ENCODE assay signal across 8 cellular contexts in genomic region chr3:152202976-152203626, GRCh38.
DNase-seq lines count a peak whose midpoint lies in the region; ATAC-seq, FAIRE-seq and TF ChIP-seq lines count a peak whose summit lies in the region.

No MANE protein-coding gene starts in this region.

- no peaks in the 10 kb centered on the region for H3K27me3 ChIP-seq in PC-3 (ENCODE audit: low read length)
- H3K27me3 ChIP-seq in right cardiac atrium (ENCODE audit: control insufficient read depth, insufficient read depth): no peaks in the 10 kb centered on the region
- no peaks in the 10 kb centered on the region for H3K27me3 ChIP-seq in aorta (ENCODE audit: control insufficient read depth in 1 of 2, insufficient read depth in 2 of 2, low read length in 1 of 2)
- H3K27me3 ChIP-seq in brain microvascular endothelial cell (replicated peaks): no peaks in the 10 kb centered on the region

- 2% methylated on average over 3 of the region's 3 CpGs for whole genome bisulfite sequencing in A549 (ENCODE audit: missing lambda C conversion rate)
- 45% methylated on average over 3 of the region's 3 CpGs for WGBS in right cardiac atrium
- 0 to 4% methylated on average over 3 of the region's 3 CpGs for WGBS in aorta, 2 donors

- H3K4me1 ChIP-seq in A549 (peaks cover 28% of the 10 kb centered on the region), PC-3 (ENCODE audit: insufficient read depth, low read length) (no peaks in the 10 kb centered on the region), right cardiac atrium (ENCODE audit: control insufficient read depth, insufficient read depth, low read length) (peaks cover 2% of the 10 kb centered on the region), aorta (ENCODE audit: control insufficient read depth in 1 of 2, insufficient read depth in 2 of 2, low read length in 2 of 2) (peaks cover 3 to 4% of the 10 kb centered on the region in 2 donors)

- H3K4me2 ChIP-seq in A549 (peak overlapping the region; percentile 72), PC-3 (ENCODE audit: low read length) (no peak overlapping the region)

- no peak for TF ChIP-seq EP300 in A549 (IDR thresholded peaks at IDR 0.05)

- TF ChIP-seq RAD21 in A549 (conservative IDR thresholded peaks at IDR 0.05 in 1 of 2, IDR thresholded peaks at IDR 0.05 in 1 of 2): no peak

- no peak overlapping the region for H3K9ac ChIP-seq in PC-3 (ENCODE audit: low read length)

- in situ Hi-C loops in brain microvascular endothelial cell (cut with HindIII; ENCODE audit: low pct_ligation_motif_present, low sequenced_read_pairs): no loop called here

- no peaks in the 10 kb centered on the region for H3K9me2 ChIP-seq in PC-3 (replicated peaks; ENCODE audit: low read length)

- peak in 1 of 2 experiments; percentile 5 for DNase-seq in A549 (ENCODE audit: low read depth in 1 of 2, low spot score in 1 of 2)
- DNase-seq in PC-3: no peak
- no peak for DNase-seq in right cardiac atrium
- DNase-seq in aorta: no peak
- DNase-seq in activated CD4-positive, CD25-positive, alpha-beta regulatory T cell (lab: John Stamatoyannopoulos, UW): no peak
- no peak for DNase-seq in brain microvascular endothelial cell
- DNase-seq in hypothalamus (lab: John Stamatoyannopoulos, UW): no peak

- H3K27ac ChIP-seq in A549 (peak overlapping the region; percentile 40 to 68; a peak in 5 of 6 replicates), PC-3 (ENCODE audit: low read length) (no peak overlapping the region), right cardiac atrium (ENCODE audit: low read length) (no peak overlapping the region), aorta (ENCODE audit: low read depth in 1 of 2, low read length in 2 of 2) (peak overlapping the region; percentile 96), brain microvascular endothelial cell (no peak overlapping the region)

- POLR2A ChIA-PET in A549 (lab: Yijun Ruan, JAX): interaction anchor here (1.0 to 1.3 kb wide), 3 partner anchors 9 to 67 kb away, joined by 3 to 4 read pairs (median 4); partner anchors contain the start of gene MBNL1
- POLR2A ChIA-PET in PC-3 (lab: Charles Lee; ENCODE audit: unreplicated experiment): no interaction called here

- no peak for TF ChIP-seq POLR2A in A549 (IDR thresholded peaks at IDR 0.05; ENCODE audit: low read length)

- FAIRE-seq in A549 (lab: Jason Lieb, UNC): no peak

- ATAC-seq in A549 (peak; percentile 56 to 83; a peak in 4 of 6 replicates), GM19438 (IDR thresholded peaks at IDR 0.05; ENCODE audit: low read depth, unreplicated experiment) (peak; percentile 41), PC-3 (no peak), right cardiac atrium (peak in 1 of 2 donors; percentile 19), aorta (ENCODE audit: low FRiP score) (no peak)

- no peak for TF ChIP-seq CTCF in A549 (IDR thresholded peaks at IDR 0.05)
- no peak for TF ChIP-seq CTCF in PC-3 (conservative IDR thresholded peaks at IDR 0.05; ENCODE audit: low read depth, low read length)
- no peak for TF ChIP-seq CTCF in brain microvascular endothelial cell (IDR thresholded peaks at IDR 0.05; ENCODE audit: low read depth, low read length, missing control alignments)

- H3K36me3 ChIP-seq in PC-3 (ENCODE audit: low read depth, low read length): no peaks in the 10 kb centered on the region
- no peaks in the 10 kb centered on the region for H3K36me3 ChIP-seq in aorta (ENCODE audit: control insufficient read depth in 1 of 2, insufficient read depth in 2 of 2, low read length in 1 of 2)
- H3K36me3 ChIP-seq in brain microvascular endothelial cell (replicated peaks): no peaks in the 10 kb centered on the region

- H4K20me1 ChIP-seq in PC-3 (ENCODE audit: low read length): no peaks in the 10 kb centered on the region

- no TSS peak for BruUV-seq in PC-3 (replicated peaks; lab: Mats Ljungman, UMichigan)

- peak overlapping the region; percentile 13; the same call in 1 of the 2 replicates for H2AFZ ChIP-seq in PC-3 (ENCODE audit: low read length)

- CTCF ChIA-PET in A549 (lab: Yijun Ruan, JAX): interaction anchor here (0.5 to 1.7 kb wide), 2 partner anchors 16 to 202 kb away, joined by 3 to 4 read pairs; no protein-coding TSS in a partner anchor
- CTCF ChIA-PET in PC-3 (lab: Charles Lee): no interaction called here

- no peaks in the 10 kb centered on the region for H3K79me2 ChIP-seq in PC-3 (ENCODE audit: low read length)

- H3K9me3 ChIP-seq in A549 (no peaks in the 10 kb centered on the region), PC-3 (ENCODE audit: low read length) (no peaks in the 10 kb centered on the region), right cardiac atrium (ENCODE audit: control insufficient read depth, low read length) (no peaks in the 10 kb centered on the region), aorta (ENCODE audit: control insufficient read depth, low read length) (no peaks in the 10 kb centered on the region)

- no peaks in the 10 kb centered on the region for H3F3A ChIP-seq in PC-3 (ENCODE audit: low read length, unreplicated experiment)

- intact Hi-C loops in PC-3 (cut with micrococcal nuclease) (no loop called here), right cardiac atrium (cut with DNase I) (no loop called here), aorta (cut with DNase I) (loop anchor here (5.0 to 10.0 kb wide), 3 partner anchors 46 to 128 kb away; partner anchors contain the start of gene MBNL1 (in 1 of the 2))

- H3K4me3 ChIP-seq in A549 (peak overlapping the region; percentile 19), PC-3 (ENCODE audit: low read length) (no peak overlapping the region), right cardiac atrium (ENCODE audit: low read length) (peak overlapping the region; percentile 26), aorta (ENCODE audit: low read length in 2 of 2) (peak overlapping the region in 1 of 2 donors; percentile 18), brain microvascular endothelial cell (ENCODE audit: low read depth, low read length) (no peak overlapping the region)

TF ChIP-seq in A549, 52 proteins besides CTCF, POLR2A, EP300 and RAD21:
- TF ChIP-seq, protein P1, sequence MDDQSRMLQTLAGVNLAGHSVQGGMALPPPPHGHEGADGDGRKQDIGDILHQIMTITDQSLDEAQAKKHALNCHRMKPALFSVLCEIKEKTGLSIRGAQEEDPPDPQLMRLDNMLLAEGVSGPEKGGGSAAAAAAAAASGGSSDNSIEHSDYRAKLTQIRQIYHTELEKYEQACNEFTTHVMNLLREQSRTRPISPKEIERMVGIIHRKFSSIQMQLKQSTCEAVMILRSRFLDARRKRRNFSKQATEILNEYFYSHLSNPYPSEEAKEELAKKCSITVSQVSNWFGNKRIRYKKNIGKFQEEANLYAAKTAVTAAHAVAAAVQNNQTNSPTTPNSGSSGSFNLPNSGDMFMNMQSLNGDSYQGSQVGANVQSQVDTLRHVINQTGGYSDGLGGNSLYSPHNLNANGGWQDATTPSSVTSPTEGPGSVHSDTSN (IDR thresholded peaks at IDR 0.05): no peak
- TF ChIP-seq USF2 (IDR thresholded peaks at IDR 0.05): no peak
- no peak for TF ChIP-seq NFE2L2 (conservative IDR thresholded peaks at IDR 0.05; ENCODE audit: low read length)
- no peak for TF ChIP-seq CHD4 (IDR thresholded peaks at IDR 0.05; ENCODE audit: borderline replicate concordance)
- no peak for TF ChIP-seq MAZ (IDR thresholded peaks at IDR 0.05; ENCODE audit: borderline replicate concordance, low read depth, low read length)
- no peak for TF ChIP-seq HOXA7 (CRISPR knock-in tag; IDR thresholded peaks at IDR 0.05)
- TF ChIP-seq ZNF302 (CRISPR knock-in tag; IDR thresholded peaks at IDR 0.05): no peak
- TF ChIP-seq PHF8 (IDR thresholded peaks at IDR 0.05; ENCODE audit: borderline replicate concordance, low read depth): no peak
- TF ChIP-seq EHF (CRISPR knock-in tag; IDR thresholded peaks at IDR 0.05): no peak
- no peak for TF ChIP-seq RARB (CRISPR knock-in tag; IDR thresholded peaks at IDR 0.05)
- TF ChIP-seq ATOH8 (CRISPR knock-in tag; IDR thresholded peaks at IDR 0.05; ENCODE audit: low read depth): no peak

Comparison
In these comparisons a context has a peak if more than half of its experiments do, and no peak if none do; other contexts are left out.
1. ATAC-seq: peak in A549 (2 of 2) and GM19438 (single experiment); none in PC-3 (single experiment) and aorta (single experiment).
2. H3K27ac ChIP-seq: peak in A549 (2 of 2) and aorta (2 of 2); none in PC-3 (single experiment), right cardiac atrium (single experiment) and brain microvascular endothelial cell (single experiment).
3. H3K4me3 ChIP-seq: peak in A549 (single experiment) and right cardiac atrium (single experiment); none in PC-3 (single experiment) and brain microvascular endothelial cell (single experiment).
4. intact Hi-C loops: an anchor here in aorta (5.0 to 10.0 kb wide); none called in PC-3 and right cardiac atrium.